In genomic region chr2:42171396-42171971, GRCh38 we compare ENCODE assay signal across 1 cellular context.
TF ChIP-seq lines count a peak whose summit lies in the region.

No MANE protein-coding gene starts in this region.

TF ChIP-seq in SK-N-SH, 30 proteins besides CTCF, POLR2A, EP300 and RAD21 (continued from another document):
- TF ChIP-seq JUND (IDR thresholded peaks at IDR 0.05): no peak
- no peak for TF ChIP-seq IRF3 (IDR thresholded peaks at IDR 0.05; ENCODE audit: low read depth, low read length)
- no peak for TF ChIP-seq NRF1 (IDR thresholded peaks at IDR 0.05; ENCODE audit: low read depth, low read length)
- TF ChIP-seq TCF12 (IDR thresholded peaks at IDR 0.05): peak; percentile 65
- TF ChIP-seq GATA2 (CRISPR knock-in tag; IDR thresholded peaks at IDR 0.05): no peak; the same call in 1 of the 2 replicates
- TF ChIP-seq TEAD4 (IDR thresholded peaks at IDR 0.05; ENCODE audit: borderline replicate concordance, insufficient read depth): no peak
- TF ChIP-seq NFIC (IDR thresholded peaks at IDR 0.05; ENCODE audit: borderline replicate concordance): peak; percentile 4; the same call in 1 of the 2 replicates
- no peak for TF ChIP-seq GABPA (IDR thresholded peaks at IDR 0.05; ENCODE audit: low read depth)
- no peak for TF ChIP-seq EZH2phosphoT487 (IDR thresholded peaks at IDR 0.05; ENCODE audit: borderline replicate concordance, low read depth)
- TF ChIP-seq SMC3 (IDR thresholded peaks at IDR 0.05; ENCODE audit: low read depth, low read length): peak; percentile 24; the same call in 1 of the 2 replicates
- peak; percentile 15; the same call in 1 of the 2 replicates for TF ChIP-seq PBX3 (IDR thresholded peaks at IDR 0.05)
- TF ChIP-seq ZBTB33 (IDR thresholded peaks at IDR 0.05; ENCODE audit: borderline replicate concordance, low read depth): no peak
